20 cellular contexts compared by ENCODE assay signal in the genomic region with DNA sequence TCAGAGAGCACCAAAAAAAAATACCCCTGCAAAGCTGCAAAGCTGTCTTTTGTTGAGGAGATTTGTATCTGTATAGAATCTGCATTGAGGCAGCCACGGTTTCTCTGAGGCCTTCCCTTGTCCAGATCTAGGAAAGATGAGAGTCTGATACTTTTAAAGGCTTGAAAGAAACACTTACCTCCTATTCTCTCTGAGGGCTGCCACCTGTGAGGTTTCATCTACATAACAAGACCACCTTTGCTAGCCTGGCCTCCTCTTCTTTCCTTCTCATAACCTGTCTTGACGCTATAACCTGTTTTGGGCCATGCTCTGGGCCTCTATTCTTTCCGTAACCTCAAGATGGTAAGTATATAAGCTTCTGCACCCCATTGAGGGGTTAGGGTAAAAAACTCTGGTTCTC.
"Had no signal": no experiment of that assay in that cellular context is flagged by ENCODE, and none has a peak within 500 bp of the region (broad histone marks: within the 10 kb centered on the region; RNA-seq: fewer than 3 reads in every experiment).

No MANE protein-coding gene starts in this region.

- H3K36me3 ChIP-seq: MG63 had no signal

- H3K4me3 ChIP-seq: MG63 had no signal

- H3K27me3 ChIP-seq: MG63 had no signal

- DNase-seq: activated CD4-positive, alpha-beta memory T cell treated with anti-CD3 and anti-CD28 coated beads, Interleukin-2, amount 10 ng/mL, durations not matched to agents 7 days and 5 days; activated CD4-positive, alpha-beta T cell treated with anti-CD3 and anti-CD28 coated beads for 36 hours; activated CD4-positive, alpha-beta T cell treated with anti-CD3 and anti-CD28 coated beads, Interleukin-2, amount 50 U/mL, for 1 hour; activated gamma-delta T cell; activated naive CD4-positive, alpha-beta T cell treated with anti-CD3 and anti-CD28 coated beads for 36 hours; activated T-cell treated with anti-CD3 and anti-CD28 coated beads for 4 hours; activated T-cell treated with anti-CD3 and anti-CD28 coated beads, Interleukin-2, amount 50 U/mL, for 48 hours; MG63; MV-4-11; NCI-H1092 treated with DMSO at 0.1 percent for 48 hours; NCI-H1417 treated with DMSO at 0.1 percent for 48 hours; NCI-H1694; NCI-H2029; NCI-H510A treated with DMSO at 0.1 percent for 48 hours; PC-3; SHP77 treated with DMSO at 0.1 percent for 48 hours; T-helper 1 cell had no signal

- H3K4me3 Mint-ChIP-seq: activated CD4-positive, alpha-beta memory T cell treated with anti-CD3 and anti-CD28 coated beads, Interleukin-2, amount 10 ng/mL, durations not matched to agents 7 days and 5 days; activated CD4-positive, alpha-beta T cell treated with anti-CD3 and anti-CD28 coated beads for 36 hours; activated naive CD4-positive, alpha-beta T cell treated with anti-CD3 and anti-CD28 coated beads for 36 hours; activated naive CD8-positive, alpha-beta T cell; activated T-helper 17 cell treated with anti-CD3 and anti-CD28 coated beads, Interleukin-2, amount 50 U/mL, for 72 hours had no signal

- H3K4me1 Mint-ChIP-seq: activated CD4-positive, alpha-beta memory T cell treated with anti-CD3 and anti-CD28 coated beads, Interleukin-2, amount 10 ng/mL, durations not matched to agents 7 days and 5 days; activated CD4-positive, alpha-beta T cell treated with anti-CD3 and anti-CD28 coated beads for 36 hours; activated T-helper 17 cell treated with anti-CD3 and anti-CD28 coated beads, Interleukin-2, amount 50 U/mL, for 72 hours had no signal

- H3K27me3 Mint-ChIP-seq: activated CD4-positive, alpha-beta memory T cell treated with anti-CD3 and anti-CD28 coated beads, Interleukin-2, amount 10 ng/mL, durations not matched to agents 7 days and 5 days; activated CD4-positive, alpha-beta T cell treated with anti-CD3 and anti-CD28 coated beads for 36 hours; activated naive CD8-positive, alpha-beta T cell; activated T-helper 17 cell treated with anti-CD3 and anti-CD28 coated beads, Interleukin-2, amount 50 U/mL, for 72 hours had no signal

- H3K9me3 ChIP-seq: MG63 had no signal

- H3K36me3 Mint-ChIP-seq: activated naive CD8-positive, alpha-beta T cell had no signal

- H3K27ac Mint-ChIP-seq: activated CD4-positive, alpha-beta memory T cell treated with anti-CD3 and anti-CD28 coated beads, Interleukin-2, amount 10 ng/mL, durations not matched to agents 7 days and 5 days; activated CD4-positive, alpha-beta T cell treated with anti-CD3 and anti-CD28 coated beads for 36 hours; activated naive CD4-positive, alpha-beta T cell treated with anti-CD3 and anti-CD28 coated beads for 36 hours; activated naive CD8-positive, alpha-beta T cell; activated T-helper 17 cell treated with anti-CD3 and anti-CD28 coated beads, Interleukin-2, amount 50 U/mL, for 72 hours had no signal

- H3K27ac ChIP-seq: VCaP had no signal

- H3K9me3 Mint-ChIP-seq: activated CD4-positive, alpha-beta memory T cell treated with anti-CD3 and anti-CD28 coated beads, Interleukin-2, amount 10 ng/mL, durations not matched to agents 7 days and 5 days; activated naive CD4-positive, alpha-beta T cell treated with anti-CD3 and anti-CD28 coated beads for 36 hours; activated T-helper 17 cell treated with anti-CD3 and anti-CD28 coated beads, Interleukin-2, amount 50 U/mL, for 72 hours had no signal

- ATAC-seq: activated CD4-positive, alpha-beta T cell treated with anti-CD3 and anti-CD28 coated beads for 36 hours; activated T-helper 17 cell treated with anti-CD3 and anti-CD28 coated beads, Interleukin-2, amount 50 U/mL, for 72 hours; PC-3 had no signal
